27 cellular contexts compared by ENCODE assay signal in genomic region chr1:243784506-243784905, GRCh38.
"Had no signal": no experiment of that assay in that cellular context is flagged by ENCODE, and none has a peak within 500 bp of the region (broad histone marks: within the 10 kb centered on the region; RNA-seq: fewer than 3 reads in every experiment).

No MANE protein-coding gene starts in this region.

- H3K27me3 ChIP-seq: left lung, neural progenitor cell, ovary, right atrium auricular region, right lobe of liver, suprapubic skin, tibial artery, vagina had no signal

- H3K9ac ChIP-seq: neural progenitor cell had no signal

- DNase-seq: head of caudate nucleus; hippocampal formation; immature natural killer cell; kidney; left colon; left lung; natural killer cell; nephron progenitor cell; right lobe of liver; stimulated activated CD4-positive, alpha-beta T cell treated with anti-CD3 and anti-CD28 coated beads, Interleukin-12 subunit alpha, Interleukin-12 subunit beta, amount 100 ng/mL, for 4 hours; stimulated activated CD4-positive, alpha-beta T cell treated with anti-CD3 and anti-CD28 coated beads, Interleukin-15, amount 100 ng/mL, for 24 hours; stimulated activated CD4-positive, alpha-beta T cell treated with anti-CD3 and anti-CD28 coated beads, Interleukin-2, amount 100 ng/mL, for 24 hours; stimulated activated CD4-positive, alpha-beta T cell treated with anti-CD3 and anti-CD28 coated beads, Interleukin-4, amount 100 ng/mL, for 24 hours; stimulated activated naive CD4-positive, alpha-beta T cell; tibial artery had no signal

- H3K27ac Mint-ChIP-seq: memory B cell; natural killer cell; nephron progenitor cell; neural progenitor cell; progenitor cell of endocrine pancreas; stimulated activated effector memory CD8-positive, alpha-beta T cell treated with anti-CD3 and anti-CD28 coated beads, Interleukin-12 subunit alpha, Interleukin-12 subunit beta, amount 100 ng/mL, for 72 hours; stimulated activated naive CD8-positive, alpha-beta T cell treated with anti-CD3 and anti-CD28 coated beads, Interleukin-15, Interleukin-2, amounts not matched to agents 100 ng/mL and 50 ng/mL, for 24 hours; type B pancreatic cell had no signal

- ATAC-seq: left colon; left lung; right lobe of liver; stimulated activated effector memory CD8-positive, alpha-beta T cell treated with anti-CD3 and anti-CD28 coated beads, Interleukin-12 subunit alpha, Interleukin-12 subunit beta, amount 100 ng/mL, for 72 hours had no signal

- H3K27me3 Mint-ChIP-seq: memory B cell; progenitor cell of endocrine pancreas; stimulated activated naive CD8-positive, alpha-beta T cell treated with anti-CD3 and anti-CD28 coated beads, Interleukin-15, Interleukin-2, amounts not matched to agents 100 ng/mL and 50 ng/mL, for 24 hours; type B pancreatic cell had no signal

- H3K4me2 ChIP-seq: neural progenitor cell had no signal

- H3K36me3 Mint-ChIP-seq: natural killer cell, type B pancreatic cell had no signal

- H3K27ac ChIP-seq: left lung, neural progenitor cell, ovary, right atrium auricular region, right lobe of liver, skin epidermis, suprapubic skin, thoracic aorta, tibial artery, vagina had no signal

- H3K4me3 Mint-ChIP-seq: immature natural killer cell; memory B cell; natural killer cell; nephron progenitor cell; neural progenitor cell; stimulated activated effector memory CD8-positive, alpha-beta T cell treated with anti-CD3 and anti-CD28 coated beads, Interleukin-12 subunit alpha, Interleukin-12 subunit beta, amount 100 ng/mL, for 72 hours; stimulated activated naive CD8-positive, alpha-beta T cell treated with anti-CD3 and anti-CD28 coated beads, Interleukin-15, Interleukin-2, amounts not matched to agents 100 ng/mL and 50 ng/mL, for 24 hours; type B pancreatic cell had no signal

- H2AFZ ChIP-seq: neural progenitor cell had no signal

- H3K4me1 ChIP-seq: left lung, neural progenitor cell, right lobe of liver had no signal

- H3K9me3 ChIP-seq: left lung, ovary, right atrium auricular region, right lobe of liver, suprapubic skin, thoracic aorta, tibial artery, vagina had no signal

- H3K9me3 Mint-ChIP-seq: immature natural killer cell; memory B cell; natural killer cell; nephron progenitor cell; stimulated activated effector memory CD8-positive, alpha-beta T cell treated with anti-CD3 and anti-CD28 coated beads, Interleukin-12 subunit alpha, Interleukin-12 subunit beta, amount 100 ng/mL, for 72 hours; stimulated activated naive CD8-positive, alpha-beta T cell treated with anti-CD3 and anti-CD28 coated beads, Interleukin-15, Interleukin-2, amounts not matched to agents 100 ng/mL and 50 ng/mL, for 24 hours had no signal

- H3K36me3 ChIP-seq: left lung, neural progenitor cell, ovary, right atrium auricular region, right lobe of liver, suprapubic skin, thoracic aorta, tibial artery, vagina had no signal

- H3K4me3 ChIP-seq: left lung, neural progenitor cell, ovary, right atrium auricular region, right lobe of liver, skin epidermis, suprapubic skin, thoracic aorta, tibial artery, vagina had no signal
